ENCODE assay signal across 9 cellular contexts in the genomic region with DNA sequence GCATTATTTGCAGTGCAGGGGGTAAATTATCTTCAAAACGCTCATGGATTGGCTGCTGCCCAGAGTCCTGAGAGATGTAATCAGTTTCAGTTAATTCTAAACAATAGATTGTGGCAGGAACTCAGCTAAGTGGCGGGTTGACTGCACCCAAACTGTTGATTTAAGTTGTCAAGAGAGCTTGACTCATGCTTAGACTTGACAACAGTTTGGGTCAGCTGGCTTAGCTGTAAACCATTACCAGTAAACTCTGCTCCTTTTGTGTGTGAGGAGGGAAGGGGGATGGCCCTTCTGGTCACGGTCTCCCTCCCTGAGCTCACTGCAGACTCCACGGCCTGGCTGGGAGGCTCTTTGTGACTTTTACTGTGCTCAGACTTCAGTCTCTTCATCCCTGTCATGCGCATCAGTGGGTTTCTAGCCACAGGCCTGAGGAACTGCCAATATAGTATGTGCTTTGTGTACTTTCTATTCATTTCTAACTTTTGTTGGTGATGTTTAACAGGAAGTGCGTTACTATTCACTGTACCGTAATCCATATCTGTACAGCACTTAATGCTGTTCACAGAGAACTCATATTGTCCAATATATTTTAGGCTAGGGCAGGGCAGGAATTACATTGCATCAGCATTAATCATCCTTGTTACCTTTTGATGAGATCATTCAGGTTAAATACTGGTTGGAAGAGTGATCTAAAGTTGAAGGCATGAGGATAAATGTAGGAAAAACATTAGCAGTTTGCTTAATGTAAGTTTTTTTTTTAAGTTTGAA.
A peak's percentile ranks its signal among the peaks of the same experiment; 100 is the strongest.
DNase-seq lines count a peak whose midpoint lies in the region; ATAC-seq lines count a peak whose summit lies in the region.
"Had no signal": no experiment of that assay in that cellular context is flagged by ENCODE, and none has a peak within 500 bp of the region (broad histone marks: within the 10 kb centered on the region; RNA-seq: fewer than 3 reads in every experiment).

No MANE protein-coding gene starts in this region.

- H3K27me3 Mint-ChIP-seq in effector memory CD8-positive, alpha-beta T cell = no peaks in the 10 kb centered on the region

- H3K9me3 Mint-ChIP-seq in effector memory CD8-positive, alpha-beta T cell = peaks cover 5 to 8% of the 10 kb centered on the region in 2 donors

- peak; percentile 97 for DNase-seq in NCI-H510A treated with DMSO at 0.1 percent for 48 hours (lab: John Stamatoyannopoulos, UW)
- DNase-seq in glomerular endothelial cell (ENCODE audit: extremely low read depth, low read depth, low spot score) = peak; percentile 88
- no peak for DNase-seq in RPMI8226
- no peak for DNase-seq in activated CD4-positive, alpha-beta T cell treated with anti-CD3 and anti-CD28 coated beads for 4 hours
- DNase-seq in left ventricle myocardium superior = no peak
- no peak for DNase-seq in effector memory CD8-positive, alpha-beta T cell
- DNase-seq: right cardiac atrium had no signal

- H3K36me3 Mint-ChIP-seq in effector memory CD8-positive, alpha-beta T cell (ENCODE audit: insufficient read depth) = peaks cover 12% of the 10 kb centered on the region

- H3K27ac Mint-ChIP-seq in effector memory CD8-positive, alpha-beta T cell = no peak overlapping the region

- ATAC-seq in GM19035 (IDR thresholded peaks at IDR 0.05; ENCODE audit: unreplicated experiment) (peak; percentile 90), HG03045 (IDR thresholded peaks at IDR 0.05; ENCODE audit: unreplicated experiment) (peak; percentile 93), left ventricle myocardium superior (no peak)
- no peak for ATAC-seq in effector memory CD8-positive, alpha-beta T cell (replicated peaks)

- peaks cover 0 to 2% of the 10 kb centered on the region in 2 donors for H3K4me1 Mint-ChIP-seq in effector memory CD8-positive, alpha-beta T cell (ENCODE audit: low read depth in 2 of 2)

- no peak overlapping the region for H3K4me3 Mint-ChIP-seq in effector memory CD8-positive, alpha-beta T cell

- intact Hi-C loops in left ventricle myocardium superior (cut with micrococcal nuclease) = no loop called here

Comparison
In these comparisons a context has a peak if more than half of its experiments do, and no peak if none do; other contexts are left out.
1. ATAC-seq: peak in GM19035 (single experiment) and HG03045 (single experiment); none in left ventricle myocardium superior (single experiment) and effector memory CD8-positive, alpha-beta T cell (single experiment).
2. DNase-seq: peak in NCI-H510A treated with DMSO at 0.1 percent for 48 hours (single experiment) and glomerular endothelial cell (single experiment); none in RPMI8226 (single experiment), activated CD4-positive, alpha-beta T cell treated with anti-CD3 and anti-CD28 coated beads for 4 hours (0 of 2), left ventricle myocardium superior (single experiment) and effector memory CD8-positive, alpha-beta T cell (0 of 3).